In genomic region chr1:77756052-77756754, GRCh38 we compare ENCODE assay signal across 15 cellular contexts. TPM values are rescaled to one million over a fixed set of nuclear protein-coding genes. Genes with fewer than 3 reads are reported as not detected.
DNase-seq lines count a peak whose midpoint lies in the region; FAIRE-seq and TF ChIP-seq lines count a peak whose summit lies in the region.
"Had no signal": no experiment of that assay in that cellular context is flagged by ENCODE, and none has a peak within 500 bp of the region (broad histone marks: within the 10 kb centered on the region; RNA-seq: fewer than 3 reads in every experiment).

No MANE protein-coding gene starts in this region.

- peak overlapping the region; percentile 95 for H3K9ac ChIP-seq in Loucy (ENCODE audit: low read depth, low read length, poor library complexity, severe bottlenecking)
- no peak overlapping the region for H3K9ac ChIP-seq in astrocyte (ENCODE audit: low read length)

- peak overlapping the region; percentile 97 for H3K4me3 ChIP-seq in Loucy (ENCODE audit: low read length, poor library complexity, severe bottlenecking)
- no peak overlapping the region for H3K4me3 ChIP-seq in astrocyte (ENCODE audit: insufficient read depth, low read depth, low read length)
- H3K4me3 ChIP-seq in BE2C (ENCODE audit: low read depth, low read length): no peak overlapping the region
- H3K4me3 ChIP-seq: colonic mucosa, thoracic aorta had no signal

- intact Hi-C loops in activated CD4-positive, alpha-beta T cell treated with anti-CD3 and anti-CD28 coated beads, Interleukin-2, amount 10 ng/mL, durations not matched to agents 24 days and 14 days (cut with micrococcal nuclease): loop anchor here (5.0 kb wide), 2 partner anchors 196 to 356 kb away; no protein-coding TSS in a partner anchor

- H3K4me1 ChIP-seq in Loucy (ENCODE audit: insufficient read depth, low read length, poor library complexity, severe bottlenecking) (peaks cover 60% of the 10 kb centered on the region), astrocyte (ENCODE audit: insufficient read depth, low read length) (no peaks in the 10 kb centered on the region), BE2C (no peaks in the 10 kb centered on the region)
- H3K4me1 ChIP-seq: colonic mucosa had no signal

- H3K27me3 Mint-ChIP-seq in activated CD4-positive, alpha-beta T cell treated with anti-CD3 and anti-CD28 coated beads, Interleukin-2, amount 10 ng/mL, durations not matched to agents 24 days and 14 days: no peaks in the 10 kb centered on the region
- H3K27me3 Mint-ChIP-seq in astrocyte (ENCODE audit: low read depth, unreplicated experiment): no peaks in the 10 kb centered on the region
- H3K27me3 Mint-ChIP-seq in osteocyte (ENCODE audit: unreplicated experiment): no peaks in the 10 kb centered on the region
- H3K27me3 Mint-ChIP-seq: activated naive CD4-positive, alpha-beta T cell treated with anti-CD3 and anti-CD28 coated beads, Interleukin-2, amount 10 ng/mL, durations not matched to agents 7 days and 5 days had no signal

- no peak overlapping the region for H3K27ac ChIP-seq in astrocyte (ENCODE audit: low read depth, low read length)
- H3K27ac ChIP-seq: colonic mucosa had no signal

- H3K36me3 ChIP-seq in Loucy (ENCODE audit: insufficient read depth, low read length): no peaks in the 10 kb centered on the region
- H3K36me3 ChIP-seq in astrocyte (ENCODE audit: insufficient read depth, low read length): no peaks in the 10 kb centered on the region
- no peaks in the 10 kb centered on the region for H3K36me3 ChIP-seq in BE2C
- H3K36me3 ChIP-seq: colonic mucosa, thoracic aorta had no signal

- H3K79me2 ChIP-seq in Loucy (ENCODE audit: insufficient read depth, low read length): peaks cover 82% of the 10 kb centered on the region
- peaks cover 80% of the 10 kb centered on the region for H3K79me2 ChIP-seq in astrocyte (ENCODE audit: insufficient read depth, low read length)

- 0 out of 2 replicates have a peak, but pooled peaks cover 3% of the 10 kb centered on the region for H3F3A ChIP-seq in Loucy (ENCODE audit: low read depth)

- H3K4me1 Mint-ChIP-seq in activated CD4-positive, alpha-beta T cell treated with anti-CD3 and anti-CD28 coated beads, Interleukin-2, amount 10 ng/mL, durations not matched to agents 24 days and 14 days: peaks cover 27% of the 10 kb centered on the region
- peaks cover 9% of the 10 kb centered on the region for H3K4me1 Mint-ChIP-seq in astrocyte (ENCODE audit: low read depth, unreplicated experiment)
- peaks cover 38% of the 10 kb centered on the region for H3K4me1 Mint-ChIP-seq in osteocyte (ENCODE audit: unreplicated experiment)

- peak overlapping the region; percentile 15 for H3K27ac Mint-ChIP-seq in activated CD4-positive, alpha-beta T cell treated with anti-CD3 and anti-CD28 coated beads, Interleukin-2, amount 10 ng/mL, durations not matched to agents 24 days and 14 days
- H3K27ac Mint-ChIP-seq in astrocyte (ENCODE audit: unreplicated experiment) (peak overlapping the region; percentile 24), osteocyte (ENCODE audit: unreplicated experiment) (peak overlapping the region; percentile 95)
- H3K27ac Mint-ChIP-seq: activated naive CD4-positive, alpha-beta T cell treated with anti-CD3 and anti-CD28 coated beads, Interleukin-2, amount 10 ng/mL, durations not matched to agents 7 days and 5 days had no signal

- H3K27me3 ChIP-seq in Loucy (ENCODE audit: insufficient read depth, low read length, poor library complexity, severe bottlenecking) (no peaks in the 10 kb centered on the region), astrocyte (ENCODE audit: insufficient read depth, low read length) (no peaks in the 10 kb centered on the region), BE2C (no peaks in the 10 kb centered on the region)
- H3K27me3 ChIP-seq: colonic mucosa had no signal

- peak overlapping the region; percentile 97 for H3K4me2 ChIP-seq in Loucy (ENCODE audit: low read depth, low read length, poor library complexity, severe bottlenecking)
- H3K4me2 ChIP-seq in astrocyte (ENCODE audit: low read length): no peak overlapping the region

- peak; percentile 55 for DNase-seq in activated CD4-positive, alpha-beta T cell treated with anti-CD3 and anti-CD28 coated beads, Interleukin-2, amount 10 ng/mL, durations not matched to agents 24 days and 14 days
- no peak for DNase-seq in activated CD4-positive, alpha-beta T cell treated with anti-CD3 and anti-CD28 coated beads, Interleukin-2, amount 50 U/mL, for 4 hours
- DNase-seq in astrocyte (ENCODE audit: low read depth) (no peak), osteocyte (ENCODE audit: extremely low spot score, unreplicated experiment) (no peak), SW 1271 (lab: John Stamatoyannopoulos, UW) (no peak), T-helper 9 cell (no peak), BE2C (no peak)
- DNase-seq: activated CD4-positive, alpha-beta T cell treated with anti-CD3 and anti-CD28 coated beads, Interleukin-2, amount 50 U/mL, for 48 hours; activated naive CD4-positive, alpha-beta T cell treated with anti-CD3 and anti-CD28 coated beads, Interleukin-2, amount 10 ng/mL, durations not matched to agents 7 days and 5 days; colonic mucosa; NCI-H1436 treated with DMSO at 0.1 percent for 48 hours; nucleus accumbens had no signal

- H3K9me3 ChIP-seq in Loucy (ENCODE audit: insufficient read depth, low read depth, low read length): no peaks in the 10 kb centered on the region
- no peaks in the 10 kb centered on the region for H3K9me3 ChIP-seq in astrocyte (ENCODE audit: insufficient read depth, low read depth, low read length)
- H3K9me3 ChIP-seq in BE2C: no peaks in the 10 kb centered on the region
- H3K9me3 ChIP-seq: colonic mucosa, thoracic aorta had no signal

- FAIRE-seq in astrocyte (lab: Jason Lieb, UNC): no peak
- FAIRE-seq: A204.1 had no signal

- H3K9me2 ChIP-seq in Loucy (replicated peaks; ENCODE audit: low read depth, low read length): no peaks in the 10 kb centered on the region

- TF ChIP-seq CTCF in Loucy (conservative IDR thresholded peaks at IDR 0.05; ENCODE audit: low read length): no peak
- no peak for TF ChIP-seq CTCF in astrocyte (IDR thresholded peaks at IDR 0.05; ENCODE audit: insufficient read depth, low read depth, low read length)
- TF ChIP-seq CTCF in osteocyte (IDR thresholded peaks at IDR 0.05): no peak
- TF ChIP-seq CTCF in BE2C (IDR thresholded peaks at IDR 0.05; ENCODE audit: low read depth, low read length): no peak

- H3K9me3 Mint-ChIP-seq in activated CD4-positive, alpha-beta T cell treated with anti-CD3 and anti-CD28 coated beads, Interleukin-2, amount 10 ng/mL, durations not matched to agents 24 days and 14 days: no peaks in the 10 kb centered on the region
- H3K9me3 Mint-ChIP-seq in astrocyte (ENCODE audit: unreplicated experiment) (no peaks in the 10 kb centered on the region), osteocyte (ENCODE audit: unreplicated experiment) (no peaks in the 10 kb centered on the region)
- H3K9me3 Mint-ChIP-seq: activated naive CD4-positive, alpha-beta T cell treated with anti-CD3 and anti-CD28 coated beads, Interleukin-2, amount 10 ng/mL, durations not matched to agents 7 days and 5 days had no signal

- peaks cover 6% of the 10 kb centered on the region for H3K36me3 Mint-ChIP-seq in activated CD4-positive, alpha-beta T cell treated with anti-CD3 and anti-CD28 coated beads, Interleukin-2, amount 10 ng/mL, durations not matched to agents 24 days and 14 days (ENCODE audit: low read depth)
- H3K36me3 Mint-ChIP-seq in astrocyte (ENCODE audit: low read depth, unreplicated experiment): no peaks in the 10 kb centered on the region
- H3K36me3 Mint-ChIP-seq in osteocyte (ENCODE audit: unreplicated experiment): no peaks in the 10 kb centered on the region

- H4K20me1 ChIP-seq in Loucy (ENCODE audit: insufficient read depth, low read length, poor library complexity, severe bottlenecking) (peaks cover 68% of the 10 kb centered on the region), astrocyte (ENCODE audit: insufficient read depth, low read length) (peaks cover 52% of the 10 kb centered on the region)

- H3K4me3 Mint-ChIP-seq in activated CD4-positive, alpha-beta T cell treated with anti-CD3 and anti-CD28 coated beads, Interleukin-2, amount 10 ng/mL, durations not matched to agents 24 days and 14 days: peak overlapping the region; percentile 13
- H3K4me3 Mint-ChIP-seq in astrocyte (ENCODE audit: unreplicated experiment) (peak overlapping the region; percentile 37), osteocyte (ENCODE audit: unreplicated experiment) (no peak overlapping the region)
- H3K4me3 Mint-ChIP-seq: activated naive CD4-positive, alpha-beta T cell treated with anti-CD3 and anti-CD28 coated beads, Interleukin-2, amount 10 ng/mL, durations not matched to agents 7 days and 5 days had no signal

- H2AFZ ChIP-seq in Loucy (ENCODE audit: low read length) (no peak overlapping the region), astrocyte (ENCODE audit: low read depth, low read length) (no peak overlapping the region)

RNA-seq across cellular contexts. Expression of gene USP33, which starts 3.4 kb away (rescaled TPM):
- 39.9 and 47.4 TPM in 2 replicates for total RNA-seq in activated CD4-positive, alpha-beta T cell treated with anti-CD3 and anti-CD28 coated beads, Interleukin-2, amount 10 ng/mL, durations not matched to agents 24 days and 14 days
- total RNA-seq in astrocyte (41.6 and 46.4 TPM in 2 replicates), osteocyte (74.6 and 74.7 TPM in 2 replicates)
- 9.3 TPM for polyA plus RNA-seq in BE2C (2012; ENCODE audit: insufficient read depth, insufficient read length, low read depth)

RNA-seq across cellular contexts. Expression of gene MIGA1, which starts 23.2 kb away (rescaled TPM):
- total RNA-seq in activated CD4-positive, alpha-beta T cell treated with anti-CD3 and anti-CD28 coated beads, Interleukin-2, amount 10 ng/mL, durations not matched to agents 24 days and 14 days: 7.5 and 7.6 TPM in 2 replicates
- total RNA-seq in astrocyte (17.7 and 18.7 TPM in 2 replicates), osteocyte (17.8 and 18.5 TPM in 2 replicates)
- polyA plus RNA-seq in BE2C (2012; ENCODE audit: insufficient read depth, insufficient read length, low read depth): 2.8 TPM

Comparison
In these comparisons a context has a peak if more than half of its experiments do, and no peak if none do; other contexts are left out.
1. H3K27ac Mint-ChIP-seq: peak in every context shown above with its lines; median percentile 95 in osteocyte; 24 in astrocyte; 15 in activated CD4-positive, alpha-beta T cell treated with anti-CD3 and anti-CD28 coated beads, Interleukin-2, amount 10 ng/mL, durations not matched to agents 24 days and 14 days.